Comparison of ENCODE assay signal across 12 cellular contexts in the genomic region with DNA sequence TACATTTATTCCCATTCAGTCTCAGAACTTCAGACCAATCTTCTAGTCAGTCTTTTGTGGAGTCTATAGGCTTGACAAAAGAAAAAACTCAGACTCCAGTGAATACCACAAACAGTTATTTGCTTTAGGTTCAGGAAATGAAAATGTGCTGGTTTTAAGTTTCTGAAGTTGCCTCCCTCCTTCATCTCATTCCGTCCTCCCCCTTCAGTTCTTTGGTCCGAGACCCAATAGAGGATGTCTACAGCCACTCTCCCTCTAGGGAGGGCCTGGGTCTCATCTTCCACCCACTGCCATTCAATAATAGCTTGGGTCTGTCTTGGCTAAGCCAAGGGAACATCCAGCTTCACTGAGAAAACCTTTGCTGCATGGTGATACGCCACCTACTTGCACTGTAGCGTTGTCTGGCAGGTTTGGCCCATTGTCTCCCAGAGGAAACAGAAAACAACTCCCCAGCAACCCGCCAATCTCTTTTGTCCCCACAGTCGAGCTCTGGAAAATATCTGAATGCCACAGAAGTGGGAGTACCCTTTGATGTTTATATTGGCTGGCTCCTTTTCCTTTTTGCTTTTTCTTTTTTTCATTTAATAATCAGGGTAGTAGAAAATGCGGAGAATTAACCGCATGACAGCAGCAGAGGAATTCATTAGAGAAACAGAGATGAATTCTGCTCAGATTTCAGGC.
DNase-seq lines count a peak whose midpoint lies in the region; ATAC-seq, FAIRE-seq and TF ChIP-seq lines count a peak whose summit lies in the region.
"Had no signal": no experiment of that assay in that cellular context is flagged by ENCODE, and none has a peak within 500 bp of the region (broad histone marks: within the 10 kb centered on the region; RNA-seq: fewer than 3 reads in every experiment).

No MANE protein-coding gene starts in this region.

- TF ChIP-seq RAD21 in liver (IDR thresholded peaks at IDR 0.05) (peak in 1 of 2 donors; percentile 17), HepG2 (CRISPR knock-in tag; IDR thresholded peaks at IDR 0.05) (no peak)

- intact Hi-C loops in HepG2 (cut with micrococcal nuclease; ENCODE audit: unreplicated experiment) (no loop called here), esophagus squamous epithelium (cut with DNase I) (no loop called here), aorta (cut with DNase I) (loop anchor here in 1 of 2 donors (10.0 kb wide), 1 partner anchor 55 kb away; no protein-coding TSS in a partner anchor)

- no peaks in the 10 kb centered on the region for H3K27me3 ChIP-seq in liver (ENCODE audit: control insufficient read depth in 4 of 4, insufficient read depth in 4 of 4, low read length in 3 of 4)
- H3K27me3 ChIP-seq in HepG2 (ENCODE audit: control insufficient read depth in 1 of 2, insufficient read depth in 2 of 2, low read length in 2 of 2), result no peaks in the 10 kb centered on the region
- H3K27me3 ChIP-seq in esophagus squamous epithelium, result no peaks in the 10 kb centered on the region
- H3K27me3 ChIP-seq in muscle layer of colon (ENCODE audit: control insufficient read depth in 1 of 2, insufficient read depth in 2 of 2, low read length in 2 of 2), result no peaks in the 10 kb centered on the region
- no peaks in the 10 kb centered on the region for H3K27me3 ChIP-seq in aorta (ENCODE audit: control insufficient read depth in 1 of 2, insufficient read depth in 2 of 2, low read length in 1 of 2)

- H2AFZ ChIP-seq in HepG2 (ENCODE audit: low read length), result no peak overlapping the region

- H3K9me3 ChIP-seq in liver (ENCODE audit: control insufficient read depth in 4 of 4, low read length in 3 of 4) (no peaks in the 10 kb centered on the region), HepG2 (ENCODE audit: low read length) (no peaks in the 10 kb centered on the region), esophagus squamous epithelium (no peaks in the 10 kb centered on the region), muscle layer of colon (ENCODE audit: low read length) (no peaks in the 10 kb centered on the region), aorta (ENCODE audit: control insufficient read depth, low read length) (no peaks in the 10 kb centered on the region)

- H3K4me1 ChIP-seq in liver (ENCODE audit: control insufficient read depth in 4 of 4, insufficient read depth in 4 of 4, low read length in 3 of 4) (peaks cover 7 to 26% (median 17%) of the 10 kb centered on the region in 4 donors), HepG2 (ENCODE audit: insufficient read depth, low read length) (peaks cover 25% of the 10 kb centered on the region), esophagus squamous epithelium (peaks cover 6 to 42% (median 8%) of the 10 kb centered on the region in 3 donors), muscle layer of colon (ENCODE audit: insufficient read depth, low read length) (peaks cover 30% of the 10 kb centered on the region), aorta (ENCODE audit: control insufficient read depth in 1 of 2, insufficient read depth in 2 of 2, low read length in 2 of 2) (peaks cover 5 to 6% of the 10 kb centered on the region in 2 donors)

- DNase-seq in HepG2 (ENCODE audit: low spot score) (no peak), esophagus squamous epithelium (lab: John Stamatoyannopoulos, UW) (no peak), aorta (no peak), amniotic stem cell (lab: John Stamatoyannopoulos, UW) (no peak), NCI-H82 treated with DMSO at 0.1 percent for 48 hours (lab: John Stamatoyannopoulos, UW; ENCODE audit: unreplicated experiment) (no peak), NCI-H446 treated with DMSO at 0.1 percent for 48 hours (lab: John Stamatoyannopoulos, UW) (no peak)
- DNase-seq: activated T-cell treated with anti-CD3 and anti-CD28 coated beads, Interleukin-2, amount 50 U/mL, for 4 hours; AML-193 had no signal

- TF ChIP-seq EP300 in HepG2 (IDR thresholded peaks at IDR 0.05; ENCODE audit: low read depth in 2 of 2, low read length in 2 of 2), result no peak
- no peak for TF ChIP-seq EP300 in HepG2 (CRISPR knock-in tag; IDR thresholded peaks at IDR 0.05; ENCODE audit: borderline replicate concordance)

- H3K4me2 ChIP-seq in HepG2 (ENCODE audit: low read depth, low read length), result no peak overlapping the region

- no peaks in the 10 kb centered on the region for H3K36me3 ChIP-seq in liver (ENCODE audit: control insufficient read depth in 4 of 4, insufficient read depth in 3 of 4, low read depth in 1 of 4, low read length in 3 of 4)
- no peaks in the 10 kb centered on the region for H3K36me3 ChIP-seq in HepG2 (replicated peaks in 1 of 2; ENCODE audit: control insufficient read depth in 1 of 2, insufficient read depth in 2 of 2, low read length in 2 of 2)
- H3K36me3 ChIP-seq in esophagus squamous epithelium, result no peaks in the 10 kb centered on the region
- H3K36me3 ChIP-seq in muscle layer of colon (ENCODE audit: insufficient read depth, low read length), result no peaks in the 10 kb centered on the region
- no peaks in the 10 kb centered on the region for H3K36me3 ChIP-seq in aorta (ENCODE audit: control insufficient read depth in 1 of 2, insufficient read depth in 2 of 2, low read length in 1 of 2)

- ATAC-seq in HepG2, result no peak
- ATAC-seq in aorta (ENCODE audit: low FRiP score), result peak; percentile 68
- ATAC-seq: activated T-cell treated with anti-CD3 and anti-CD28 coated beads, Interleukin-2, amount 50 U/mL, for 4 hours had no signal

- peak overlapping the region; percentile 74 to 84 for H3K27ac ChIP-seq in liver (ENCODE audit: low read depth in 1 of 2, low read length in 2 of 2)
- H3K27ac ChIP-seq in HepG2 (ENCODE audit: extremely low read length, insufficient read depth, low read length), result no peak overlapping the region
- H3K27ac ChIP-seq in esophagus squamous epithelium, result peak overlapping the region; percentile 23 to 83 (median 74)
- H3K27ac ChIP-seq in muscle layer of colon (ENCODE audit: low read depth, low read length), result peak overlapping the region; percentile 20
- H3K27ac ChIP-seq in aorta (ENCODE audit: low read depth in 1 of 2, low read length in 2 of 2), result peak overlapping the region in 1 of 2 donors; percentile 80
- H3K27ac ChIP-seq: RWPE1 had no signal

- no peaks in the 10 kb centered on the region for H4K20me1 ChIP-seq in HepG2 (ENCODE audit: insufficient read depth, low read length)

- TF ChIP-seq POLR2A in HepG2 (IDR thresholded peaks at IDR 0.05; ENCODE audit: insufficient read depth in 1 of 2, low read depth in 2 of 2, low read length in 2 of 2) (no peak), esophagus squamous epithelium (IDR thresholded peaks at IDR 0.05) (no peak)

- 56% methylated on average over 8 of the region's 8 CpGs for WGBS in liver
- WGBS in HepG2 (ENCODE audit: low lambda C conversion rate), result 91% methylated on average over 8 of the region's 8 CpGs
- WGBS in esophagus squamous epithelium, 2 donors, result 53 to 56% methylated on average over 8 of the region's 8 CpGs
- 8 to 9% methylated on average over 8 of the region's 8 CpGs for WGBS in aorta, 2 donors

- no peaks in the 10 kb centered on the region for H3K79me2 ChIP-seq in HepG2 (ENCODE audit: insufficient read depth, low read length)

- POLR2A ChIA-PET in HepG2 (lab: Yijun Ruan, JAX), result no interaction called here

- CTCF ChIA-PET in HepG2 (lab: Yijun Ruan, JAX; ENCODE audit: low intra/inter-chr PET ratio, low total read pairs), result no interaction called here

- TF ChIP-seq CTCF in liver (IDR thresholded peaks at IDR 0.05; ENCODE audit: low read depth, low read length, missing input control) (no peak), HepG2 (CRISPR knock-in tag; IDR thresholded peaks at IDR 0.05) (no peak), esophagus squamous epithelium (IDR thresholded peaks at IDR 0.05) (no peak)

- peak overlapping the region in 1 of 2 donors; percentile 19 for H3K9ac ChIP-seq in liver (ENCODE audit: low read depth in 1 of 2, low read length in 2 of 2)
- H3K9ac ChIP-seq in HepG2 (ENCODE audit: insufficient read depth, low read depth, low read length), result no peak overlapping the region
- peak overlapping the region; percentile 11 for H3K9ac ChIP-seq in muscle layer of colon (ENCODE audit: low read length)

- in situ Hi-C loops in HepG2 (cut with HindIII; ENCODE audit: extremely low pct_ligation_motif_present, low pct_unique_long_range_greater_than_20kb), result no loop called here

- no peak overlapping the region for H3K4me3 ChIP-seq in liver (ENCODE audit: low read depth in 1 of 3, low read length in 3 of 3)
- H3K4me3 ChIP-seq in HepG2 (replicated peaks in 1 of 3; ENCODE audit: insufficient read depth in 1 of 3, low read depth in 2 of 3, low read length in 3 of 3), result no peak overlapping the region
- no peak overlapping the region for H3K4me3 ChIP-seq in esophagus squamous epithelium
- H3K4me3 ChIP-seq in muscle layer of colon (ENCODE audit: low read depth in 1 of 2, low read length in 2 of 2), result peak overlapping the region in 1 of 2 donors; percentile 12
- peak overlapping the region in 1 of 2 donors; percentile 48 for H3K4me3 ChIP-seq in aorta (ENCODE audit: low read length in 2 of 2)

- no TSS peak for BruUV-seq in HepG2 (replicated peaks; lab: Mats Ljungman, UMichigan)

- no peak for FAIRE-seq in HepG2 (lab: Jason Lieb, UNC)
- FAIRE-seq: islet of Langerhans had no signal

TF ChIP-seq in liver, 16 proteins besides CTCF, POLR2A, EP300 and RAD21 (continues in another document):
- TF ChIP-seq RXRA (IDR thresholded peaks at IDR 0.05), result peak in 1 of 2 donors; percentile 9
- TF ChIP-seq TAF1 (conservative IDR thresholded peaks at IDR 0.05), result no peak
- TF ChIP-seq FOXA1 (IDR thresholded peaks at IDR 0.05), result no peak
- TF ChIP-seq GABPA (IDR thresholded peaks at IDR 0.05 in 1 of 2, conservative IDR thresholded peaks at IDR 0.05 in 1 of 2), result no peak
- TF ChIP-seq, protein P1, sequence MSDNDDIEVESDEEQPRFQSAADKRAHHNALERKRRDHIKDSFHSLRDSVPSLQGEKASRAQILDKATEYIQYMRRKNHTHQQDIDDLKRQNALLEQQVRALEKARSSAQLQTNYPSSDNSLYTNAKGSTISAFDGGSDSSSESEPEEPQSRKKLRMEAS (IDR thresholded peaks at IDR 0.05), result no peak
- TF ChIP-seq SP1 (IDR thresholded peaks at IDR 0.05), result peak; percentile 14
- TF ChIP-seq HNF4G (IDR thresholded peaks at IDR 0.05), result no peak

TF ChIP-seq in HepG2, 621 proteins besides CTCF, POLR2A, EP300 and RAD21 (continues in another document):
- no peak for TF ChIP-seq ZFX (CRISPR knock-in tag; IDR thresholded peaks at IDR 0.05; ENCODE audit: low read depth)
- TF ChIP-seq ZBTB38 (CRISPR knock-in tag; IDR thresholded peaks at IDR 0.05), result no peak
- TF ChIP-seq YY1 (IDR thresholded peaks at IDR 0.05; ENCODE audit: insufficient read depth, insufficient replicate concordance, low read depth, low read length), result no peak
- TF ChIP-seq, protein P2, sequence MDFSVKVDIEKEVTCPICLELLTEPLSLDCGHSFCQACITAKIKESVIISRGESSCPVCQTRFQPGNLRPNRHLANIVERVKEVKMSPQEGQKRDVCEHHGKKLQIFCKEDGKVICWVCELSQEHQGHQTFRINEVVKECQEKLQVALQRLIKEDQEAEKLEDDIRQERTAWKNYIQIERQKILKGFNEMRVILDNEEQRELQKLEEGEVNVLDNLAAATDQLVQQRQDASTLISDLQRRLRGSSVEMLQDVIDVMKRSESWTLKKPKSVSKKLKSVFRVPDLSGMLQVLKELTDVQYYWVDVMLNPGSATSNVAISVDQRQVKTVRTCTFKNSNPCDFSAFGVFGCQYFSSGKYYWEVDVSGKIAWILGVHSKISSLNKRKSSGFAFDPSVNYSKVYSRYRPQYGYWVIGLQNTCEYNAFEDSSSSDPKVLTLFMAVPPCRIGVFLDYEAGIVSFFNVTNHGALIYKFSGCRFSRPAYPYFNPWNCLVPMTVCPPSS (IDR thresholded peaks at IDR 0.05), result no peak
- TF ChIP-seq ZNF331 (CRISPR knock-in tag; IDR thresholded peaks at IDR 0.05), result no peak
